Comparison of ENCODE assay signal across 18 cellular contexts in genomic region chr2:127185093-127185492, GRCh38. TPM values are rescaled to one million over a fixed set of nuclear protein-coding genes. Genes with fewer than 3 reads are reported as not detected.
DNase-seq lines count a peak whose midpoint lies in the region; ATAC-seq and TF ChIP-seq lines count a peak whose summit lies in the region.
"Had no signal": no experiment of that assay in that cellular context is flagged by ENCODE, and none has a peak within 500 bp of the region (broad histone marks: within the 10 kb centered on the region; RNA-seq: fewer than 3 reads in every experiment).

No MANE protein-coding gene starts in this region.

- no peak overlapping the region for H3K27ac ChIP-seq in BLaER1 treated with 17β-estradiol and CSF1 and Interleukin-3, amounts not matched to agents 10 nM and 100 nM
- H3K27ac ChIP-seq: lower lobe of right lung, suprapubic skin, VCaP had no signal

- H3K4me3 ChIP-seq in BLaER1 treated with 17β-estradiol and CSF1 and Interleukin-3, amounts not matched to agents 10 nM and 100 nM, result no peak overlapping the region
- H3K4me3 ChIP-seq in fibroblast of villous mesenchyme (ENCODE audit: low read depth, low read length), result no peak overlapping the region
- H3K4me3 ChIP-seq: lower lobe of right lung, suprapubic skin had no signal

- no peaks in the 10 kb centered on the region for H3K36me3 ChIP-seq in BLaER1 treated with 17β-estradiol and CSF1 and Interleukin-3, amounts not matched to agents 10 nM and 100 nM
- H3K36me3 ChIP-seq: BE2C, lower lobe of right lung, suprapubic skin had no signal

- H3K9me3 ChIP-seq in BLaER1 treated with 17β-estradiol and CSF1 and Interleukin-3, amounts not matched to agents 10 nM and 100 nM (replicated peaks in 1 of 11), result peaks cover 7 to 19% (median 11%) of the 10 kb centered on the region in 11 experiments; a peak in 16 of 22 replicates
- H3K9me3 ChIP-seq: BE2C, lower lobe of right lung had no signal

- no peaks in the 10 kb centered on the region for H4K20me1 ChIP-seq in BLaER1 treated with 17β-estradiol and CSF1 and Interleukin-3, amounts not matched to agents 10 nM and 100 nM

- DNase-seq in ELR (ENCODE audit: low read depth) (peak; percentile 15), RPMI8226 (peak; percentile 33), fibroblast of villous mesenchyme (ENCODE audit: low read depth) (no peak), iPS-NIHi7 (ENCODE audit: extremely low spot score) (no peak), AG20443 (ENCODE audit: low spot score) (no peak)
- DNase-seq: amygdala, BE2C, DMS53, GOT3, lower lobe of right lung, MM.1S, NCI-H69 had no signal

- ATAC-seq in HG02798 (IDR thresholded peaks at IDR 0.05; ENCODE audit: poor library complexity, unreplicated experiment) (no peak), GM19455 (IDR thresholded peaks at IDR 0.05; ENCODE audit: unreplicated experiment) (no peak)
- ATAC-seq: lower lobe of right lung had no signal

- H3K4me1 ChIP-seq in BLaER1 treated with 17β-estradiol and CSF1 and Interleukin-3, amounts not matched to agents 10 nM and 100 nM, result peaks cover 0 to 13% (median 7%) of the 10 kb centered on the region in 10 experiments; a peak in 17 of 20 replicates
- H3K4me1 ChIP-seq: BE2C, lower lobe of right lung, suprapubic skin had no signal

- H3K27me3 ChIP-seq in BLaER1 treated with 17β-estradiol and CSF1 and Interleukin-3, amounts not matched to agents 10 nM and 100 nM, result no peaks in the 10 kb centered on the region
- H3K27me3 ChIP-seq: BE2C, suprapubic skin had no signal

- peak; percentile 2 for TF ChIP-seq CTCF in fibroblast of villous mesenchyme (IDR thresholded peaks at IDR 0.05; ENCODE audit: insufficient read depth, low read depth, low read length)

- H3K9ac ChIP-seq in BLaER1 treated with 17β-estradiol and CSF1 and Interleukin-3, amounts not matched to agents 10 nM and 100 nM, result no peak overlapping the region

- peak overlapping the region in 9 of 11 experiments; percentile 3 to 55 (median 18); a peak in 6 of 22 replicates for H3K4me2 ChIP-seq in BLaER1 treated with 17β-estradiol and CSF1 and Interleukin-3, amounts not matched to agents 10 nM and 100 nM

RNA-seq across cellular contexts. Expression of gene CYP27C1, which starts 35.0 kb away (rescaled TPM):
- under 0.01 TPM in 2 replicates for total RNA-seq in fibroblast of villous mesenchyme
- total RNA-seq: lower lobe of right lung; natural killer cell treated with Interleukin-12 subunit alpha and Interleukin-12 subunit beta and Interleukin-15 and Interleukin-18, amount 100 ng/mL, for 72 hours had no signal

Comparison
In these comparisons a context has a peak if more than half of its experiments do, and no peak if none do; other contexts are left out.
1. DNase-seq: peak in ELR (single experiment) and RPMI8226 (single experiment); none in fibroblast of villous mesenchyme (single experiment), iPS-NIHi7 (single experiment) and AG20443 (single experiment).